1 cellular context compared by ENCODE assay signal in genomic region chr17:78219396-78220150, GRCh38.
TF ChIP-seq lines count a peak whose summit lies in the region.

No MANE protein-coding gene starts in this region.

TF ChIP-seq in H1, 55 proteins besides CTCF, POLR2A, EP300 and RAD21:
- no peak for TF ChIP-seq BRCA1 (IDR thresholded peaks at IDR 0.05; ENCODE audit: low read depth, low read length)
- TF ChIP-seq KDM4A (IDR thresholded peaks at IDR 0.05; ENCODE audit: low read depth, low read length, severe bottlenecking): no peak
- no peak for TF ChIP-seq CHD1 (IDR thresholded peaks at IDR 0.05; ENCODE audit: low read depth, low read length)
TF ChIP-seq in H1: peak in this region for 0.
